ENCODE assay signal across 18 cellular contexts in genomic region chr16:53775106-53775820, GRCh38.
DNase-seq lines count a peak whose midpoint lies in the region; ATAC-seq, FAIRE-seq and TF ChIP-seq lines count a peak whose summit lies in the region.
"Had no signal": no experiment of that assay in that cellular context is flagged by ENCODE, and none has a peak within 500 bp of the region (broad histone marks: within the 10 kb centered on the region; RNA-seq: fewer than 3 reads in every experiment).

No MANE protein-coding gene starts in this region.

- no peak overlapping the region for H3K9ac ChIP-seq in parathyroid adenoma
- H3K9ac ChIP-seq: KMS-11 had no signal

- H3K27me3 Mint-ChIP-seq in Calu3 (ENCODE audit: unreplicated experiment) (no peaks in the 10 kb centered on the region), chondrocyte (ENCODE audit: low read depth) (no peaks in the 10 kb centered on the region)

- no peaks in the 10 kb centered on the region for H3K9me3 ChIP-seq in parathyroid adenoma (ENCODE audit: control insufficient read depth, low read length)
- H3K9me3 ChIP-seq: psoas muscle had no signal

- peaks cover 18% of the 10 kb centered on the region for H3K4me1 ChIP-seq in parathyroid adenoma

- no peak overlapping the region for H3K27ac ChIP-seq in parathyroid adenoma
- H3K27ac ChIP-seq: KMS-11, psoas muscle had no signal

- peak overlapping the region; percentile 20 for H3K4me3 Mint-ChIP-seq in Calu3 (ENCODE audit: low read depth, unreplicated experiment)
- H3K4me3 Mint-ChIP-seq in chondrocyte (ENCODE audit: unreplicated experiment) = no peak overlapping the region
- H3K4me3 Mint-ChIP-seq: activated CD8-positive, alpha-beta T cell treated with anti-CD3 and anti-CD28 coated beads, Interleukin-2, amount 10 ng/mL, durations not matched to agents 7 days and 5 days had no signal

- intact Hi-C loops in Calu3 (cut with micrococcal nuclease; ENCODE audit: unreplicated experiment) = loop anchor here (5.0 kb wide), 2 partner anchors 172 to 397 kb away; no protein-coding TSS in a partner anchor

- H3K4me2 ChIP-seq in parathyroid adenoma (ENCODE audit: low read length) = peak overlapping the region; percentile 36
- H3K4me2 ChIP-seq: KMS-11 had no signal

- H3K27me3 ChIP-seq in parathyroid adenoma (ENCODE audit: control insufficient read depth, insufficient read depth, low read length) = no peaks in the 10 kb centered on the region

- FAIRE-seq in HTR-8/SVneo (lab: Jason Lieb, UNC) = no peak

- H3K36me3 Mint-ChIP-seq in Calu3 (ENCODE audit: insufficient read depth, unreplicated experiment) = no peaks in the 10 kb centered on the region
- no peaks in the 10 kb centered on the region for H3K36me3 Mint-ChIP-seq in chondrocyte (ENCODE audit: low read depth)

- TF ChIP-seq CTCF in Calu3 (IDR thresholded peaks at IDR 0.05; ENCODE audit: unreplicated experiment) = no peak
- no peak for TF ChIP-seq CTCF in chondrocyte (IDR thresholded peaks at IDR 0.05)
- no peak for TF ChIP-seq CTCF in parathyroid adenoma (IDR thresholded peaks at IDR 0.05)

- H3K9me3 Mint-ChIP-seq in Calu3 (ENCODE audit: low read depth, unreplicated experiment) (no peaks in the 10 kb centered on the region), chondrocyte (ENCODE audit: low read depth) (peaks cover 2% of the 10 kb centered on the region)

- DNase-seq in Calu3 = no peak
- DNase-seq in NCI-H69 (lab: John Stamatoyannopoulos, UW) = peak; percentile 26
- no peak for DNase-seq in chondrocyte (ENCODE audit: low spot score)
- DNase-seq in HTR-8/SVneo (ENCODE audit: insufficient read length, low spot score) = no peak
- no peak for DNase-seq in stimulated activated CD4-positive, alpha-beta T cell treated with anti-CD3 and anti-CD28 coated beads, Interleukin-1b, Interleukin-23, amount 100 ng/mL, for 48 hours
- DNase-seq in NCI-H187 (lab: John Stamatoyannopoulos, UW) = no peak
- DNase-seq: activated CD8-positive, alpha-beta T cell treated with anti-CD3 and anti-CD28 coated beads, Interleukin-2, amount 10 ng/mL, durations not matched to agents 7 days and 5 days; activated naive CD4-positive, alpha-beta T cell treated with Interleukin-2 at 50 U/mL for 16 hours; C1 segment of cervical spinal cord; cerebellar nuclear complex; hypothalamus; stimulated activated CD4-positive, alpha-beta T cell treated with anti-CD3 and anti-CD28 coated beads, Interleukin-2, amount 100 ng/mL, for 24 hours; stimulated activated naive CD4-positive, alpha-beta T cell; T-helper 9 cell had no signal

- H3K27ac Mint-ChIP-seq in Calu3 (ENCODE audit: unreplicated experiment) (peak overlapping the region; percentile 50), chondrocyte (ENCODE audit: unreplicated experiment) (peak overlapping the region; percentile 93)
- H3K27ac Mint-ChIP-seq: activated CD8-positive, alpha-beta T cell treated with anti-CD3 and anti-CD28 coated beads, Interleukin-2, amount 10 ng/mL, durations not matched to agents 7 days and 5 days had no signal

- peaks cover 13% of the 10 kb centered on the region for H3K79me2 ChIP-seq in parathyroid adenoma

- no TSS peak for BruUV-seq in Calu3 (replicated peaks; lab: Mats Ljungman, UMichigan)

- H3K36me3 ChIP-seq in parathyroid adenoma (ENCODE audit: control insufficient read depth, insufficient read depth, low read length) = no peaks in the 10 kb centered on the region

- peaks cover 40% of the 10 kb centered on the region for H3K4me1 Mint-ChIP-seq in Calu3 (ENCODE audit: low read depth, unreplicated experiment)
- H3K4me1 Mint-ChIP-seq in chondrocyte (ENCODE audit: low read depth) = peaks cover 31% of the 10 kb centered on the region

- CTCF ChIA-PET in Calu3 (lab: Charles Lee) = interaction anchor here (0.5 to 2.2 kb wide), 6 partner anchors 9 to 226 kb away, joined by 3 to 13 read pairs (median 4); no protein-coding TSS in a partner anchor

- no peak overlapping the region for H3K4me3 ChIP-seq in parathyroid adenoma (ENCODE audit: low read depth, low read length)
- H3K4me3 ChIP-seq: psoas muscle had no signal

- H2AFZ ChIP-seq in parathyroid adenoma = no peak overlapping the region

- ATAC-seq in HG02571 (IDR thresholded peaks at IDR 0.05; ENCODE audit: unreplicated experiment) = no peak
- ATAC-seq: activated CD8-positive, alpha-beta T cell treated with anti-CD3 and anti-CD28 coated beads, Interleukin-2, amount 10 ng/mL, durations not matched to agents 7 days and 5 days had no signal
